Comparison of ENCODE assay signal across 8 cellular contexts in genomic region chr11:108592591-108593213, GRCh38. TPM values are rescaled to one million over a fixed set of nuclear protein-coding genes. Genes with fewer than 3 reads are reported as not detected.
DNase-seq lines count a peak whose midpoint lies in the region; ATAC-seq, FAIRE-seq and TF ChIP-seq lines count a peak whose summit lies in the region.

No MANE protein-coding gene starts in this region.

- H3K36me3 Mint-ChIP-seq in activated B cell treated with CpG ODN at 0.5 μM for 24 hours (ENCODE audit: low read depth): peaks cover 4% of the 10 kb centered on the region

- no peak for TF ChIP-seq EP300 in A549 (IDR thresholded peaks at IDR 0.05)

- no peak for TF ChIP-seq POLR2A in A549 (IDR thresholded peaks at IDR 0.05; ENCODE audit: low read length)

- H3K36me3 ChIP-seq in mesodermal cell (ENCODE audit: control insufficient read depth, insufficient read depth, low read length): no peaks in the 10 kb centered on the region

- POLR2A ChIA-PET in A549 (lab: Yijun Ruan, JAX) (no interaction called here), activated B cell treated with CpG ODN at 0.5 μM for 24 hours (lab: Charles Lee) (interaction anchor here (0.8 kb wide), 1 partner anchor 72 kb away, joined by 3 read pairs; the partner anchor contains the start of gene DDX10)

- no peak for TF ChIP-seq RAD21 in A549 (conservative IDR thresholded peaks at IDR 0.05 in 1 of 2, IDR thresholded peaks at IDR 0.05 in 1 of 2)

- H3K4me3 ChIP-seq in A549 (peak overlapping the region; percentile 82), coronary artery (peak overlapping the region; percentile 79), mesodermal cell (ENCODE audit: extremely low read depth, insufficient read depth, low read length, poor library complexity, severe bottlenecking) (peak overlapping the region; percentile 45)

- no peaks in the 10 kb centered on the region for H3K9me3 ChIP-seq in A549
- no peaks in the 10 kb centered on the region for H3K9me3 ChIP-seq in mesodermal cell (ENCODE audit: control insufficient read depth, low read length)

- no peak overlapping the region for H3K27ac Mint-ChIP-seq in activated B cell treated with CpG ODN at 0.5 μM for 24 hours

- peaks cover 42% of the 10 kb centered on the region for H3K27me3 Mint-ChIP-seq in activated B cell treated with CpG ODN at 0.5 μM for 24 hours

- H3K4me1 ChIP-seq in A549 (no peaks in the 10 kb centered on the region), mesodermal cell (ENCODE audit: control insufficient read depth, insufficient read depth, low read length, poor library complexity, severe bottlenecking) (peaks cover under 1% of the 10 kb centered on the region)

- peak overlapping the region; percentile 93 for H3K4me3 Mint-ChIP-seq in activated B cell treated with CpG ODN at 0.5 μM for 24 hours

- ATAC-seq in A549 (peak; percentile 26 to 59; a peak in 4 of 6 replicates), GM19025 (IDR thresholded peaks at IDR 0.05; ENCODE audit: low read depth, unreplicated experiment) (peak; percentile 18), HG03460 (IDR thresholded peaks at IDR 0.05; ENCODE audit: unreplicated experiment) (peak; percentile 29), activated B cell treated with CpG ODN at 0.5 μM for 24 hours (ENCODE audit: low read depth) (peak; percentile 10), GM18870 (IDR thresholded peaks at IDR 0.05; ENCODE audit: unreplicated experiment) (no peak)

- intact Hi-C loops in activated B cell treated with CpG ODN at 0.5 μM for 24 hours (cut with micrococcal nuclease): loop anchor here (1.0 to 2.0 kb wide), 3 partner anchors 72 to 370 kb away; partner anchors contain the start of genes C11orf65, DDX10 and NPAT

- DNase-seq in A549 (ENCODE audit: low read depth in 1 of 2, low spot score in 1 of 2) (no peak), activated B cell treated with CpG ODN at 0.5 μM for 24 hours (peak; percentile 28), coronary artery (ENCODE audit: low spot score) (no peak)
- peak; percentile 11 to 45 for DNase-seq in stimulated activated CD8-positive, alpha-beta memory T cell treated with anti-CD3 and anti-CD28 coated beads, Interleukin-7, amount 100 ng/mL, for 4 hours (ENCODE audit: low read depth in 2 of 2)

- H3K4me1 Mint-ChIP-seq in activated B cell treated with CpG ODN at 0.5 μM for 24 hours: peaks cover 14% of the 10 kb centered on the region

- no peak for TF ChIP-seq CTCF in A549 (IDR thresholded peaks at IDR 0.05)
- TF ChIP-seq CTCF in activated B cell treated with CpG ODN at 0.5 μM for 24 hours (IDR thresholded peaks at IDR 0.05): no peak
- TF ChIP-seq CTCF in coronary artery (IDR thresholded peaks at IDR 0.05): no peak

- no peaks in the 10 kb centered on the region for H3K9me3 Mint-ChIP-seq in activated B cell treated with CpG ODN at 0.5 μM for 24 hours

- peak overlapping the region; percentile 52 to 70; a peak in 5 of 6 replicates for H3K27ac ChIP-seq in A549
- H3K27ac ChIP-seq in coronary artery: peak overlapping the region in 1 of 2 donors; percentile 14
- H3K27ac ChIP-seq in mesodermal cell (ENCODE audit: low read depth, low read length, severe bottlenecking): no peak overlapping the region

- CTCF ChIA-PET in A549 (lab: Yijun Ruan, JAX): interaction anchor here (0.6 kb wide), 1 partner anchor 101 kb away, joined by 3 read pairs; no protein-coding TSS in a partner anchor
- CTCF ChIA-PET in activated B cell treated with CpG ODN at 0.5 μM for 24 hours (lab: Charles Lee): no interaction called here

- H3K4me2 ChIP-seq in A549: peak overlapping the region; percentile 96

- FAIRE-seq in A549 (lab: Jason Lieb, UNC): no peak

- WGBS in A549 (ENCODE audit: missing lambda C conversion rate): 37% methylated on average over 4 of the region's 43 CpGs
- 4 to 5% methylated on average over 4 to 25 of the region's 43 CpGs for WGBS in mesodermal cell (ENCODE audit: insufficient coverage in 2 of 2), 2 experiments

TF ChIP-seq in A549, 52 proteins besides CTCF, POLR2A, EP300 and RAD21:
- TF ChIP-seq, protein P1, sequence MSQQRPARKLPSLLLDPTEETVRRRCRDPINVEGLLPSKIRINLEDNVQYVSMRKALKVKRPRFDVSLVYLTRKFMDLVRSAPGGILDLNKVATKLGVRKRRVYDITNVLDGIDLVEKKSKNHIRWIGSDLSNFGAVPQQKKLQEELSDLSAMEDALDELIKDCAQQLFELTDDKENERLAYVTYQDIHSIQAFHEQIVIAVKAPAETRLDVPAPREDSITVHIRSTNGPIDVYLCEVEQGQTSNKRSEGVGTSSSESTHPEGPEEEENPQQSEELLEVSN (IDR thresholded peaks at IDR 0.05; ENCODE audit: borderline replicate concordance, low read depth): peak; percentile 70; the same call in 1 of the 2 replicates
- no peak for TF ChIP-seq TFCP2L1 (CRISPR knock-in tag; IDR thresholded peaks at IDR 0.05)
- TF ChIP-seq, protein P2, sequence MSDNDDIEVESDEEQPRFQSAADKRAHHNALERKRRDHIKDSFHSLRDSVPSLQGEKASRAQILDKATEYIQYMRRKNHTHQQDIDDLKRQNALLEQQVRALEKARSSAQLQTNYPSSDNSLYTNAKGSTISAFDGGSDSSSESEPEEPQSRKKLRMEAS (IDR thresholded peaks at IDR 0.05): peak; percentile 79

RNA-seq across cellular contexts. Expression of gene EXPH5, which starts 0.9 kb away (rescaled TPM):
- polyA plus RNA-seq in A549 (2011; rRNA removed): 0.37 and 0.41 TPM in 2 replicates
- polyA plus RNA-seq in A549 (2012; cell fraction: cytosol; rRNA removed): 0.01 TPM in 2 replicates
- 0.01 and 0.04 TPM in 2 replicates for polyA plus RNA-seq in A549 (2012; cell fraction: nucleus; rRNA removed)
- polyA plus RNA-seq in A549 (2017; fragmentation: RNase III; extraction: RNeasy Plus Mini Kit Qiagen cat#74134 plus additional on column Dnase treatment): 0.01 to 0.03 TPM (median 0.01 TPM) in 3 replicates
- polyA minus RNA-seq in A549 (2011; rRNA and poly(A)+ RNA removed): 1.1 and 1.4 TPM in 2 replicates
- total RNA-seq in activated B cell treated with CpG ODN at 0.5 μM for 24 hours: 0.27 and 0.29 TPM in 2 replicates
- 0.66 TPM for polyA plus RNA-seq in mesodermal cell (2013, experiment 1 of 2)
- 0.46 TPM for polyA plus RNA-seq in mesodermal cell (2013, experiment 2 of 2)

Comparison
In these comparisons a context has a peak if more than half of its experiments do, and no peak if none do; other contexts are left out.
1. DNase-seq: peak in activated B cell treated with CpG ODN at 0.5 μM for 24 hours (single experiment) and stimulated activated CD8-positive, alpha-beta memory T cell treated with anti-CD3 and anti-CD28 coated beads, Interleukin-7, amount 100 ng/mL, for 4 hours (2 of 2); none in A549 (0 of 2) and coronary artery (single experiment).
2. Peak in every context shown above with its lines, with median percentiles within 50 percentile points of each other: H3K4me3 ChIP-seq.